18 cellular contexts compared by ENCODE assay signal in the genomic region with DNA sequence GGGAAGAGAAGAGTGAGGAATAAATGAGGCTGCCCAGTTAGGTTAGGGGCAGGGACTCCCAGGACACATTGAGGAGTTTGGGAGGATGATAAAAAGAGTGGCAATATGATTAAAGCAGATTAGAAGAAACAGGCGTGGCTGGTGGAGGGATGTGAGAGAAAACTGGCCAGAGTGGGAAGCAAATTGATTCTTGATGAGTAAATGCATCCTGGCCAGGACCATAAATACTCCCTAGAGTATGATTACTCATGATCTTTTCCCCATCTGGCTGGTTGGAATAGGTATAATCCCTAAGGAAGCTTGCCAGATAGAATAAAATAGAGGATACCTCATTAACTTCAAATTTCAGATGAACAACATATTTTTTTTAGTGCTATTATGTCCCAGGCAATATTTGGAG. TPM values are rescaled to one million over a fixed set of nuclear protein-coding genes. Genes with fewer than 3 reads are reported as not detected.
DNase-seq lines count a peak whose midpoint lies in the region; ATAC-seq and TF ChIP-seq lines count a peak whose summit lies in the region.
"Had no signal": no experiment of that assay in that cellular context is flagged by ENCODE, and none has a peak within 500 bp of the region (broad histone marks: within the 10 kb centered on the region; RNA-seq: fewer than 3 reads in every experiment).

No MANE protein-coding gene starts in this region.

- 4 to 10% methylated on average over 1 of the region's 1 CpG for WGBS in GM23248 (ENCODE audit: low coverage in 1 of 2, low lambda C conversion rate in 2 of 2, missing lambda C conversion rate in 2 of 2), 2 experiments
- 65 to 91% methylated on average over 1 of the region's 1 CpG for WGBS in sigmoid colon, 2 donors

- H3K27ac ChIP-seq in CD4-positive, alpha-beta T cell (ENCODE audit: low read depth, low read length) = no peak overlapping the region
- H3K27ac ChIP-seq in GM23248 = no peak overlapping the region
- no peak overlapping the region for H3K27ac ChIP-seq in sigmoid colon
- H3K27ac ChIP-seq: thyroid gland had no signal

- no peak for ATAC-seq in CD4-positive, alpha-beta T cell (ENCODE audit: poor library complexity)
- no peak for ATAC-seq in GM18858 (IDR thresholded peaks at IDR 0.05; ENCODE audit: unreplicated experiment)
- ATAC-seq: naive thymus-derived CD8-positive, alpha-beta T cell; WTC11 had no signal

- H3K36me3 ChIP-seq in GM23248 (ENCODE audit: low read depth) (no peaks in the 10 kb centered on the region), sigmoid colon (no peaks in the 10 kb centered on the region)
- H3K36me3 ChIP-seq: thyroid gland had no signal

- POLR2A ChIA-PET in CD4-positive, alpha-beta T cell (lab: Charles Lee) = no interaction called here
- POLR2A ChIA-PET in activated CD4-positive, alpha-beta memory T cell treated with anti-CD3 and anti-CD28 coated beads, Interleukin-2, amount 10 ng/mL, durations not matched to agents 7 days and 5 days (lab: Charles Lee) = no interaction called here

- no peak for TF ChIP-seq POLR2A in sigmoid colon (IDR thresholded peaks at IDR 0.05)

- DNase-seq in CD4-positive, alpha-beta T cell = no peak
- DNase-seq in GM23248 (peak; percentile 87), iris pigment epithelial cell (ENCODE audit: low read depth) (peak; percentile 39), osteocyte (ENCODE audit: extremely low spot score, unreplicated experiment) (no peak), sigmoid colon (no peak), NCI-H2196 treated with DMSO at 0.1 percent for 48 hours (lab: John Stamatoyannopoulos, UW; ENCODE audit: unreplicated experiment) (no peak)
- DNase-seq in activated CD4-positive, alpha-beta memory T cell treated with anti-CD3 and anti-CD28 coated beads, Interleukin-2, amount 10 ng/mL, durations not matched to agents 7 days and 5 days = no peak
- DNase-seq: activated CD8-positive, alpha-beta memory T cell treated with anti-CD3 and anti-CD28 coated beads, Interleukin-2, amount 50 U/mL, for 4 hours; erythroblast; hypothalamus; naive thymus-derived CD8-positive, alpha-beta T cell; NCI-H1092; thyroid gland had no signal

- no peaks in the 10 kb centered on the region for H3K27me3 ChIP-seq in CD4-positive, alpha-beta T cell (ENCODE audit: control insufficient read depth, insufficient read depth, low read length)
- H3K27me3 ChIP-seq in GM23248 (replicated peaks; ENCODE audit: insufficient read depth) (no peaks in the 10 kb centered on the region), sigmoid colon (no peaks in the 10 kb centered on the region)
- H3K27me3 ChIP-seq: thyroid gland had no signal

- H3K4me3 ChIP-seq in GM23248 = no peak overlapping the region
- no peak overlapping the region for H3K4me3 ChIP-seq in sigmoid colon
- H3K4me3 ChIP-seq: thyroid gland had no signal

- H2AFZ ChIP-seq in GM23248 = no peak overlapping the region

- H3K9me3 Mint-ChIP-seq in CD4-positive, alpha-beta T cell = no peaks in the 10 kb centered on the region
- H3K9me3 Mint-ChIP-seq in activated CD4-positive, alpha-beta memory T cell treated with anti-CD3 and anti-CD28 coated beads, Interleukin-2, amount 10 ng/mL, durations not matched to agents 7 days and 5 days = no peaks in the 10 kb centered on the region
- no peaks in the 10 kb centered on the region for H3K9me3 Mint-ChIP-seq in osteocyte (ENCODE audit: unreplicated experiment)

- CTCF ChIA-PET in CD4-positive, alpha-beta T cell (lab: Charles Lee) = no interaction called here
- CTCF ChIA-PET in activated CD4-positive, alpha-beta memory T cell treated with anti-CD3 and anti-CD28 coated beads, Interleukin-2, amount 10 ng/mL, durations not matched to agents 7 days and 5 days (lab: Charles Lee) = no interaction called here

- H3K9ac ChIP-seq in GM23248 = no peak overlapping the region

- no peaks in the 10 kb centered on the region for H3K9me2 ChIP-seq in GM23248 (ENCODE audit: insufficient read depth)

- no peaks in the 10 kb centered on the region for H3K79me2 ChIP-seq in GM23248 (ENCODE audit: insufficient read depth)

- peak overlapping the region; percentile 6 for H3K27ac Mint-ChIP-seq in CD4-positive, alpha-beta T cell
- peak overlapping the region; percentile 42 for H3K27ac Mint-ChIP-seq in activated CD4-positive, alpha-beta memory T cell treated with anti-CD3 and anti-CD28 coated beads, Interleukin-2, amount 10 ng/mL, durations not matched to agents 7 days and 5 days
- H3K27ac Mint-ChIP-seq in osteocyte (ENCODE audit: unreplicated experiment) = no peak overlapping the region
- H3K27ac Mint-ChIP-seq: activated naive CD8-positive, alpha-beta T cell; WTC11 had no signal

- peaks cover 28% of the 10 kb centered on the region for H3K4me1 ChIP-seq in GM23248 (ENCODE audit: insufficient read depth)
- H3K4me1 ChIP-seq in sigmoid colon = no peaks in the 10 kb centered on the region

- no peaks in the 10 kb centered on the region for H4K20me1 ChIP-seq in GM23248 (ENCODE audit: insufficient read depth)

- in situ Hi-C loops in GM23248 (cut with MboI) = no loop called here

- H3K27me3 Mint-ChIP-seq in CD4-positive, alpha-beta T cell = peaks cover 11% of the 10 kb centered on the region
- H3K27me3 Mint-ChIP-seq in activated CD4-positive, alpha-beta memory T cell treated with anti-CD3 and anti-CD28 coated beads, Interleukin-2, amount 10 ng/mL, durations not matched to agents 7 days and 5 days = no peaks in the 10 kb centered on the region
- H3K27me3 Mint-ChIP-seq in osteocyte (ENCODE audit: unreplicated experiment) = no peaks in the 10 kb centered on the region

- H3K4me3 Mint-ChIP-seq in CD4-positive, alpha-beta T cell = no peak overlapping the region
- H3K4me3 Mint-ChIP-seq in activated CD4-positive, alpha-beta memory T cell treated with anti-CD3 and anti-CD28 coated beads, Interleukin-2, amount 10 ng/mL, durations not matched to agents 7 days and 5 days = no peak overlapping the region
- H3K4me3 Mint-ChIP-seq in osteocyte (ENCODE audit: unreplicated experiment) = no peak overlapping the region
- H3K4me3 Mint-ChIP-seq: activated naive CD8-positive, alpha-beta T cell; naive thymus-derived CD8-positive, alpha-beta T cell; WTC11 had no signal

- peaks cover 15% of the 10 kb centered on the region for H3F3A ChIP-seq in GM23248 (ENCODE audit: insufficient read depth)

- H3K36me3 Mint-ChIP-seq in CD4-positive, alpha-beta T cell (ENCODE audit: low read depth) = no peaks in the 10 kb centered on the region
- H3K36me3 Mint-ChIP-seq in activated CD4-positive, alpha-beta memory T cell treated with anti-CD3 and anti-CD28 coated beads, Interleukin-2, amount 10 ng/mL, durations not matched to agents 7 days and 5 days (ENCODE audit: low read depth) = peaks cover 3% of the 10 kb centered on the region
- no peaks in the 10 kb centered on the region for H3K36me3 Mint-ChIP-seq in osteocyte (ENCODE audit: unreplicated experiment)
- H3K36me3 Mint-ChIP-seq: activated naive CD8-positive, alpha-beta T cell; CD14-positive monocyte; naive thymus-derived CD8-positive, alpha-beta T cell; WTC11 had no signal

- H3K4me1 Mint-ChIP-seq in CD4-positive, alpha-beta T cell (ENCODE audit: low read depth) = peaks cover 18% of the 10 kb centered on the region
- peaks cover 25% of the 10 kb centered on the region for H3K4me1 Mint-ChIP-seq in activated CD4-positive, alpha-beta memory T cell treated with anti-CD3 and anti-CD28 coated beads, Interleukin-2, amount 10 ng/mL, durations not matched to agents 7 days and 5 days
- peaks cover 28% of the 10 kb centered on the region for H3K4me1 Mint-ChIP-seq in osteocyte (ENCODE audit: unreplicated experiment)
- H3K4me1 Mint-ChIP-seq: CD14-positive monocyte; naive thymus-derived CD8-positive, alpha-beta T cell had no signal

- TF ChIP-seq CTCF in CD4-positive, alpha-beta T cell (IDR thresholded peaks at IDR 0.05) = no peak
- TF ChIP-seq CTCF in osteocyte (IDR thresholded peaks at IDR 0.05) = no peak
- no peak for TF ChIP-seq CTCF in sigmoid colon (IDR thresholded peaks at IDR 0.05)

- peak overlapping the region; percentile 55 for H3K4me2 ChIP-seq in GM23248 (ENCODE audit: unreplicated experiment)

- intact Hi-C loops in CD4-positive, alpha-beta T cell (cut with DNase I, micrococcal nuclease) = no loop called here
- intact Hi-C loops in sigmoid colon (cut with DNase I) = no loop called here

- no peaks in the 10 kb centered on the region for H3K9me3 ChIP-seq in CD4-positive, alpha-beta T cell (ENCODE audit: control insufficient read depth, low read length)
- H3K9me3 ChIP-seq in GM23248 (ENCODE audit: low read depth) (no peaks in the 10 kb centered on the region), sigmoid colon (no peaks in the 10 kb centered on the region)
- H3K9me3 ChIP-seq: thyroid gland had no signal

- no peak for TF ChIP-seq EP300 in sigmoid colon (IDR thresholded peaks at IDR 0.05)

RNA-seq across cellular contexts. Expression of a gene that starts 21.5 kb away (rescaled TPM):
- not detected for total RNA-seq in CD4-positive, alpha-beta T cell
- total RNA-seq in GM23248 (2014; rRNA removed; shearing (Covaris generic)) = under 0.01 and 2.1 TPM in 2 replicates
- polyA plus RNA-seq in GM23248 (2016; fragmentation: Nextera tagmentation; extraction: Ambion mirVana) = 0.81 and 1.1 TPM in 2 replicates
- not detected for total RNA-seq in activated CD4-positive, alpha-beta memory T cell treated with anti-CD3 and anti-CD28 coated beads, Interleukin-2, amount 10 ng/mL, durations not matched to agents 7 days and 5 days
- not detected in 2 replicates for total RNA-seq in osteocyte
- total RNA-seq in sigmoid colon = not detected
- under 1 TPM in 1 of 3 donors, not detected in 2; 0.06 TPM for polyA plus RNA-seq in sigmoid colon
- total RNA-seq: liver; naive thymus-derived CD8-positive, alpha-beta T cell; thyroid gland had no signal
- polyA plus RNA-seq: CD14-positive monocyte; liver; naive thymus-derived CD8-positive, alpha-beta T cell had no signal

RNA-seq across cellular contexts. Expression of a gene that starts 36.3 kb away (rescaled TPM):
- 1 to 10 TPM; 1.5 to 2.2 TPM for total RNA-seq in CD4-positive, alpha-beta T cell
- total RNA-seq in GM23248 (2014; rRNA removed; shearing (Covaris generic)) = not detected in 2 replicates
- polyA plus RNA-seq in GM23248 (2016; fragmentation: Nextera tagmentation; extraction: Ambion mirVana) (not detected in 2 replicates), sigmoid colon (100 to 1,000 TPM in 1 of 3 donors, 10 to 100 TPM in 2; 15.6 to 255 (median 61.3) TPM)
- total RNA-seq in activated CD4-positive, alpha-beta memory T cell treated with anti-CD3 and anti-CD28 coated beads, Interleukin-2, amount 10 ng/mL, durations not matched to agents 7 days and 5 days = 1 to 10 TPM; 3.6 to 4.7 TPM
- total RNA-seq in osteocyte (not detected in 2 replicates), sigmoid colon (10 to 100 TPM in 1 of 4 donors, 1 to 10 TPM in 1, not detected in 2; 6.4 to 11.4 TPM)
- total RNA-seq: naive thymus-derived CD8-positive, alpha-beta T cell; thyroid gland; WTC11 had no signal
- polyA plus RNA-seq: naive thymus-derived CD8-positive, alpha-beta T cell had no signal

Comparison
In these comparisons a context has a peak if more than half of its experiments do, and no peak if none do; other contexts are left out.
1. DNase-seq: peak in GM23248 (single experiment) and iris pigment epithelial cell (single experiment); none in CD4-positive, alpha-beta T cell (0 of 10), activated CD4-positive, alpha-beta memory T cell treated with anti-CD3 and anti-CD28 coated beads, Interleukin-2, amount 10 ng/mL, durations not matched to agents 7 days and 5 days (single experiment), osteocyte (single experiment), sigmoid colon (single experiment) and NCI-H2196 treated with DMSO at 0.1 percent for 48 hours (single experiment).